13 cellular contexts compared by ENCODE assay signal in the genomic region with DNA sequence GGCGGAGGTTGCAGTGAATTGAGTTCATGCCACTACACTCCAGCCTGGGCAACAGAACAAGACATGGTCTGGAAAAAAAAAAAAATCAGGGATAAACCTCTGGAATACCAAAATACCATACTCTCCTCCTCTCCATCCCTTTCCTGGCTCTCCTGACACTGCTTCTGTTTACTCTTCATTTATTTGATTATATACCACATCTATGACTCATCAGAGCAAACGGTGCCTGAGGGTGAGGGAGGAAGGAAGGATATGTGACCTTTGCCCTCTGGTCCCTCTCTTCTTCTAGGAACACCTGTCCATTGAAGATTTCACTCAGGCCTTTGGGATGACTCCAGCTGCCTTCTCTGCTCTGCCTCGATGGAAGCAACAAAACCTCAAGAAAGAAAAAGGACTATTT. TPM values are rescaled to one million over a fixed set of nuclear protein-coding genes. Genes with fewer than 3 reads are reported as not detected.
A peak's percentile ranks its signal among the peaks of the same experiment; 100 is the strongest.
DNase-seq lines count a peak whose midpoint lies in the region; ATAC-seq, FAIRE-seq and TF ChIP-seq lines count a peak whose summit lies in the region.
"Had no signal": no experiment of that assay in that cellular context is flagged by ENCODE, and none has a peak within 500 bp of the region (broad histone marks: within the 10 kb centered on the region; RNA-seq: fewer than 3 reads in every experiment).

No MANE protein-coding gene starts in this region.

- H3K36me3 ChIP-seq in GM23248 (ENCODE audit: low read depth), result peaks cover 12% of the 10 kb centered on the region; the same call in 1 of the 2 replicates

- H3K9me3 ChIP-seq in GM23248 (ENCODE audit: low read depth), result no peaks in the 10 kb centered on the region
- H3K9me3 ChIP-seq: BLaER1 treated with 17β-estradiol and CSF1 and Interleukin-3, amounts not matched to agents 10 nM and 100 nM had no signal

- no peaks in the 10 kb centered on the region for H4K20me1 ChIP-seq in GM23248 (ENCODE audit: insufficient read depth)
- H4K20me1 ChIP-seq: BLaER1 treated with 17β-estradiol and CSF1 and Interleukin-3, amounts not matched to agents 10 nM and 100 nM had no signal

- no peaks in the 10 kb centered on the region; the same call in 1 of the 2 replicates for H3F3A ChIP-seq in GM23248 (ENCODE audit: insufficient read depth)

- H3K4me3 ChIP-seq in GM23248, result no peak overlapping the region
- H3K4me3 ChIP-seq in foreskin fibroblast (ENCODE audit: low read depth in 1 of 2, low read length in 2 of 2), result no peak overlapping the region
- H3K4me3 ChIP-seq: BLaER1 treated with 17β-estradiol and CSF1 and Interleukin-3, amounts not matched to agents 10 nM and 100 nM had no signal

- H3K79me2 ChIP-seq in GM23248 (ENCODE audit: insufficient read depth), result no peaks in the 10 kb centered on the region

- WGBS in GM23248 (ENCODE audit: low coverage in 1 of 2, low lambda C conversion rate in 2 of 2, missing lambda C conversion rate in 2 of 2), 2 experiments, result 58 to 66% methylated on average over 3 of the region's 3 CpGs

- no peaks in the 10 kb centered on the region for H3K4me1 ChIP-seq in GM23248 (ENCODE audit: insufficient read depth)

- H3K27ac ChIP-seq in GM23248, result no peak overlapping the region
- H3K27ac ChIP-seq: BLaER1 treated with 17β-estradiol and CSF1 and Interleukin-3, amounts not matched to agents 10 nM and 100 nM had no signal

- H3K27me3 ChIP-seq in GM23248 (replicated peaks; ENCODE audit: insufficient read depth), result no peaks in the 10 kb centered on the region
- H3K27me3 ChIP-seq: BLaER1 treated with 17β-estradiol and CSF1 and Interleukin-3, amounts not matched to agents 10 nM and 100 nM had no signal

- H3K9ac ChIP-seq in GM23248, result no peak overlapping the region
- H3K9ac ChIP-seq: BLaER1 treated with 17β-estradiol and CSF1 and Interleukin-3, amounts not matched to agents 10 nM and 100 nM had no signal

- FAIRE-seq in RCC 7860 (lab: Jason Lieb, UNC), result no peak

- ATAC-seq in GM18502 (IDR thresholded peaks at IDR 0.05; ENCODE audit: poor library complexity, unreplicated experiment), result no peak
- ATAC-seq in HG03521 (IDR thresholded peaks at IDR 0.05; ENCODE audit: unreplicated experiment), result no peak

- H3K4me2 ChIP-seq in GM23248 (ENCODE audit: unreplicated experiment), result no peak overlapping the region

- H3K9me2 ChIP-seq in GM23248 (ENCODE audit: insufficient read depth), result no peaks in the 10 kb centered on the region

- no peak overlapping the region for H2AFZ ChIP-seq in GM23248

- in situ Hi-C loops in GM23248 (cut with MboI), result no loop called here

- DNase-seq in A172 (ENCODE audit: low spot score) (peak; percentile 68), GM23248 (peak; percentile 34), RCC 7860 (ENCODE audit: low spot score) (peak; percentile 29), foreskin fibroblast (peak; percentile 23 to 62), UCSD-AML1 (lab: John Stamatoyannopoulos, UW; ENCODE audit: unreplicated experiment) (no peak), NCI-H1092 treated with DMSO at 0.1 percent for 48 hours (lab: John Stamatoyannopoulos, UW) (no peak)
- DNase-seq: activated T-cell treated with anti-CD3 and anti-CD28 coated beads for 4 hours; NCI-H1048; nucleus accumbens; stimulated activated CD4-positive, alpha-beta T cell treated with anti-CD3 and anti-CD28 coated beads, Interleukin-4, amount 100 ng/mL, for 1 hour had no signal

- no peak for TF ChIP-seq CTCF in foreskin fibroblast (IDR thresholded peaks at IDR 0.05; ENCODE audit: low read depth, low read length)

RNA-seq across cellular contexts. Expression of a gene that starts 30.0 kb away (rescaled TPM):
- total RNA-seq in A172 (2014; rRNA removed; shearing (Covaris generic)), result not detected in 2 replicates
- total RNA-seq in GM23248 (2014; rRNA removed; shearing (Covaris generic)), result not detected in 2 replicates
- polyA plus RNA-seq in GM23248 (2016; fragmentation: Nextera tagmentation; extraction: Ambion mirVana), result not detected in 2 replicates

RNA-seq across cellular contexts. Expression of a gene that starts 49.3 kb away (rescaled TPM):
- 44.9 and 65.3 TPM in 2 replicates for total RNA-seq in A172 (2014; rRNA removed; shearing (Covaris generic))
- 82.7 and 119 TPM in 2 replicates for total RNA-seq in GM23248 (2014; rRNA removed; shearing (Covaris generic))
- 28.5 and 31.0 TPM in 2 replicates for polyA plus RNA-seq in GM23248 (2016; fragmentation: Nextera tagmentation; extraction: Ambion mirVana)

Comparison
In these comparisons a context has a peak if more than half of its experiments do, and no peak if none do; other contexts are left out.
1. DNase-seq: peak in A172 (single experiment), GM23248 (single experiment), RCC 7860 (single experiment) and foreskin fibroblast (2 of 2); none in UCSD-AML1 (single experiment) and NCI-H1092 treated with DMSO at 0.1 percent for 48 hours (single experiment).